Comparison of ENCODE assay signal across 6 cellular contexts in the genomic region with DNA sequence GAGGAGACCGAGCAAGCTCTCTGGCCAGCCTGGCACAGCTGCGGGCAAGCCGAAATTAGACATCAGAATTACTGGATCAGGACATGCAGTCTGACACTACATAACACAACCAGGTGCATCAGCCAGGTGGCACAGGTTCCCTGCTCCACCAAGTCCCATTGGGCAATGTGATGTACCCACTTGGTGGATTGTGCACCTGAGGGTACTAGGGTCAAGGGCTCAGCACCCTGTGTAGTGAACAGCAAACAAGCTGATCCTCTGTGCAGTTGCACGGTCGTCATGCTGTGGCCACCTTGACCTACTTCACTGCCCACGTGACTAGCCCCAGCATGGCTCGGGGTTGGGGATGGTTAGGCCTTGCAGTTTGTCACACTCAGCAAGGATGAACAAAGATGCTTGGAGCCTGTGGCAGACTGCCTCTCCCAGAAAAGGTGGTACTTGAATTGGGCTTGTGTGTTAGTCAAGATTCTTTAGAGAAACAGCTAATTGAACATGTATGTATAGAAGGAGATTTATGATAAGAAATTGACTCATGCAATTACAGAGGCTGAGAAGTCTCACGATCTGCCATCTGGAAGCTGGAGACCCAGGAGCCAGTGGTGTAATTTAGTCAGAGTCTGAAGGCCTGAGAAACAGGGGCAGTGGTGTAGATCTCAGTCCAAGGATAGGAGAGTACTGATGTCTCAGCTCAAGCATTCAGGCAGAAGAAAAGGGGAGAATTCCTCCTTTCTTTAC.
"Had no signal": no experiment of that assay in that cellular context is flagged by ENCODE, and none has a peak within 500 bp of the region (broad histone marks: within the 10 kb centered on the region; RNA-seq: fewer than 3 reads in every experiment).

No MANE protein-coding gene starts in this region.

- H3K9me3 Mint-ChIP-seq: activated naive CD8-positive, alpha-beta T cell treated with anti-CD3 and anti-CD28 coated beads, Interleukin-2, amount 50 U/mL, for 24 hours had no signal

- H3K27me3 ChIP-seq: cardiac muscle cell, gastroesophageal sphincter, thyroid gland had no signal

- DNase-seq: activated naive CD8-positive, alpha-beta T cell treated with anti-CD3 and anti-CD28 coated beads, Interleukin-2, amount 50 U/mL, for 24 hours; hypothalamus; thyroid gland had no signal

- ATAC-seq: gastroesophageal sphincter had no signal

- H3K4me1 ChIP-seq: gastroesophageal sphincter, thyroid gland had no signal

- H3K27me3 Mint-ChIP-seq: activated naive CD8-positive, alpha-beta T cell treated with anti-CD3 and anti-CD28 coated beads, Interleukin-2, amount 50 U/mL, for 24 hours had no signal

- H3K27ac ChIP-seq: cardiac muscle cell, gastroesophageal sphincter, skin epidermis, thyroid gland had no signal

- H3K4me3 Mint-ChIP-seq: activated naive CD8-positive, alpha-beta T cell treated with anti-CD3 and anti-CD28 coated beads, Interleukin-2, amount 50 U/mL, for 24 hours had no signal
